8 cellular contexts compared by ENCODE assay signal in genomic region chr1:155228096-155228427, GRCh38. TPM values are rescaled to one million over a fixed set of nuclear protein-coding genes. Genes with fewer than 3 reads are reported as not detected.
DNase-seq lines count a peak whose midpoint lies in the region; ATAC-seq, FAIRE-seq and TF ChIP-seq lines count a peak whose summit lies in the region.

No MANE protein-coding gene starts in this region.

- no peak for TF ChIP-seq CTCF in A549 (IDR thresholded peaks at IDR 0.05)
- TF ChIP-seq CTCF in IMR-90 (conservative IDR thresholded peaks at IDR 0.05; ENCODE audit: low read depth, low read length) = no peak

- intact Hi-C loops in IMR-90 (cut with micrococcal nuclease) = no loop called here

- no peak for FAIRE-seq in A549 (lab: Jason Lieb, UNC)
- FAIRE-seq in H54 (lab: Jason Lieb, UNC) = no peak

- H2AK9ac ChIP-seq in IMR-90 (replicated peaks; ENCODE audit: low read depth, low read length, poor library complexity) = peak overlapping the region; percentile 95

- H2BK120ac ChIP-seq in IMR-90 (ENCODE audit: low read depth, low read length) = peak overlapping the region; percentile 80

- POLR2A ChIA-PET in A549 (lab: Yijun Ruan, JAX) (interaction anchor here (0.8 to 1.8 kb wide), 2 partner anchors 34 to 53 kb away, joined by 3 to 12 read pairs; no protein-coding TSS in a partner anchor), IMR-90 (lab: Charles Lee; ENCODE audit: unreplicated experiment) (no interaction called here)

- H3K23ac ChIP-seq in IMR-90 (ENCODE audit: low read depth, low read length) = peak overlapping the region; percentile 85

- peak overlapping the region; percentile 98 for H4K91ac ChIP-seq in IMR-90 (ENCODE audit: insufficient read depth, low read depth, low read length)

- H3K4me2 ChIP-seq in A549 (peak overlapping the region; percentile 69), IMR-90 (ENCODE audit: low read depth, low read length) (peak overlapping the region; percentile 73)

- WGBS in A549 (ENCODE audit: missing lambda C conversion rate) = 81% methylated on average over 9 of the region's 9 CpGs
- no CpG with 5 or more reads among the region's 9 CpGs for WGBS in IMR-90 (ENCODE audit: extremely low coverage in 2 of 2, insufficient read length in 1 of 2), 2 experiments

- H3K9me3 ChIP-seq in A549 (no peaks in the 10 kb centered on the region), IMR-90 (ENCODE audit: control insufficient read depth, insufficient read depth, low read length) (no peaks in the 10 kb centered on the region), muscle layer of colon (ENCODE audit: low read length) (no peaks in the 10 kb centered on the region)

- H3K18ac ChIP-seq in IMR-90 (ENCODE audit: low read depth, low read length) = peak overlapping the region; percentile 43

- peak overlapping the region; percentile 86; the same call in 2 of the 3 replicates for H2BK15ac ChIP-seq in IMR-90 (ENCODE audit: low read depth, low read length)

- H3K14ac ChIP-seq in IMR-90 (replicated peaks; ENCODE audit: low read depth, low read length) = peak overlapping the region; percentile 94

- H3K27me3 ChIP-seq in IMR-90 (ENCODE audit: control insufficient read depth, insufficient read depth, low read length) = no peaks in the 10 kb centered on the region
- no peaks in the 10 kb centered on the region for H3K27me3 ChIP-seq in muscle layer of colon (ENCODE audit: control insufficient read depth in 1 of 2, insufficient read depth in 2 of 2, low read length in 2 of 2)

- H3K4me1 ChIP-seq in A549 (peaks cover 41% of the 10 kb centered on the region), IMR-90 (ENCODE audit: control insufficient read depth, insufficient read depth, low read length) (peaks cover 22% of the 10 kb centered on the region), muscle layer of colon (ENCODE audit: insufficient read depth, low read length) (peaks cover 36% of the 10 kb centered on the region)

- peak overlapping the region; percentile 98 for H3K4ac ChIP-seq in IMR-90 (ENCODE audit: low read depth, low read length)

- TF ChIP-seq RAD21 in A549 (conservative IDR thresholded peaks at IDR 0.05 in 1 of 2, IDR thresholded peaks at IDR 0.05 in 1 of 2) (no peak), IMR-90 (IDR thresholded peaks at IDR 0.05; ENCODE audit: low read length) (no peak)

- no peaks in the 10 kb centered on the region; the same call in 1 of the 2 replicates for H3K36me3 ChIP-seq in IMR-90 (ENCODE audit: control insufficient read depth, insufficient read depth, low read length)
- no peaks in the 10 kb centered on the region for H3K36me3 ChIP-seq in muscle layer of colon (ENCODE audit: insufficient read depth, low read length)

- ATAC-seq in A549 (no peak), IMR-90 (ENCODE audit: low read depth) (no peak), HG02970 (IDR thresholded peaks at IDR 0.05; ENCODE audit: low FRiP score, unreplicated experiment) (no peak), GM21717 (IDR thresholded peaks at IDR 0.05; ENCODE audit: unreplicated experiment) (no peak), HG02571 (IDR thresholded peaks at IDR 0.05; ENCODE audit: unreplicated experiment) (no peak)

- TF ChIP-seq POLR2A in A549 (IDR thresholded peaks at IDR 0.05; ENCODE audit: low read length) (no peak), IMR-90 (IDR thresholded peaks at IDR 0.05; ENCODE audit: low read depth, low read length) (no peak), H54 (IDR thresholded peaks at IDR 0.05; ENCODE audit: low read depth, low read length) (no peak)

- peak overlapping the region; percentile 23 for H3K4me3 ChIP-seq in A549
- peak overlapping the region; percentile 32; the same call in 1 of the 2 replicates for H3K4me3 ChIP-seq in IMR-90 (ENCODE audit: insufficient read depth, low read depth, low read length)
- H3K4me3 ChIP-seq in muscle layer of colon (ENCODE audit: low read depth in 1 of 2, low read length in 2 of 2) = peak overlapping the region; percentile 36 to 75

- H3K79me1 ChIP-seq in IMR-90 (ENCODE audit: low read depth in 1 of 2, low read length in 2 of 2) = peaks cover 18 to 36% of the 10 kb centered on the region in 2 experiments

- BruUV-seq in IMR-90 (replicated peaks; lab: Mats Ljungman, UMichigan) = no TSS peak

- H2BK20ac ChIP-seq in IMR-90 (ENCODE audit: low read depth, low read length) = peak overlapping the region; percentile 57; the same call in 1 of the 2 replicates

- peak overlapping the region; percentile 93 for H3K56ac ChIP-seq in IMR-90 (ENCODE audit: extremely low read depth, insufficient read depth, low read length)

- H2AK5ac ChIP-seq in IMR-90 (ENCODE audit: low read depth, low read length) = peak overlapping the region; percentile 93

- peaks cover 3% of the 10 kb centered on the region; the same call in 1 of the 2 replicates for H4K20me1 ChIP-seq in IMR-90 (ENCODE audit: insufficient read depth, low read length)

- no peak for DNase-seq in A549 (ENCODE audit: low read depth in 1 of 2, low spot score in 1 of 2)
- DNase-seq in IMR-90 = peak; percentile 58
- DNase-seq in caudate nucleus (lab: John Stamatoyannopoulos, UW) = no peak
- DNase-seq in H54 (ENCODE audit: insufficient read length, low spot score) = no peak

- no peak for TF ChIP-seq EP300 in A549 (IDR thresholded peaks at IDR 0.05)

- H3K27ac ChIP-seq in A549 = peak overlapping the region; percentile 78 to 89
- peak overlapping the region; percentile 87 for H3K27ac ChIP-seq in IMR-90 (ENCODE audit: insufficient read depth, low read length)
- peak overlapping the region; percentile 79 for H3K27ac ChIP-seq in caudate nucleus (ENCODE audit: low read depth, low read length)
- peak overlapping the region; percentile 62 for H3K27ac ChIP-seq in muscle layer of colon (ENCODE audit: low read depth, low read length)

- peak overlapping the region; percentile 89 for H2AFZ ChIP-seq in IMR-90 (replicated peaks; ENCODE audit: low read length, poor library complexity)

- in situ Hi-C loops in IMR-90 (cut with MboI; ENCODE audit: low sequenced_read_pairs) = no loop called here

- peaks cover 17% of the 10 kb centered on the region for H3K9me1 ChIP-seq in IMR-90 (ENCODE audit: insufficient read depth, low read length)

- H4K8ac ChIP-seq in IMR-90 (ENCODE audit: low read depth in 2 of 2, low read length in 2 of 2) = peak overlapping the region; percentile 90 to 99

- CTCF ChIA-PET in A549 (lab: Yijun Ruan, JAX) = interaction anchor here (1.1 to 6.6 kb wide), 6 partner anchors 8 to 52 kb away, joined by 3 to 96 read pairs (median 6); partner anchors contain the start of genes MTX1 and THBS3
- CTCF ChIA-PET in IMR-90 (lab: Yijun Ruan, JAX) = interaction anchor here (1.8 kb wide), 1 partner anchor 22 kb away, joined by 4 read pairs; no protein-coding TSS in a partner anchor

- dilution Hi-C loops in IMR-90 (cut with HindIII; ENCODE audit: low sequenced_read_pairs, unreplicated experiment) = no loop called here

- H2BK5ac ChIP-seq in IMR-90 (ENCODE audit: low read depth, low read length, poor library complexity, severe bottlenecking) = peak overlapping the region; percentile 86

- peak overlapping the region; percentile 94 for H4K5ac ChIP-seq in IMR-90 (ENCODE audit: low read depth, low read length)

- H3K9ac ChIP-seq in IMR-90 (ENCODE audit: low read depth, low read length) (peak overlapping the region; percentile 84), muscle layer of colon (ENCODE audit: low read length) (peak overlapping the region; percentile 66)

RNA-seq across cellular contexts. Expression of gene MTX1, which starts 19.6 kb away (rescaled TPM):
- polyA plus RNA-seq in A549 (2011; rRNA removed) (53.4 and 73.9 TPM in 2 replicates), A549 (2017; fragmentation: RNase III; extraction: RNeasy Plus Mini Kit Qiagen cat#74134 plus additional on column Dnase treatment) (64.5 to 67.2 TPM (median 67.1 TPM) in 3 replicates), IMR-90 (2012; rRNA removed) (73.7 and 73.9 TPM in 2 replicates)
- 113 and 130 TPM in 2 replicates for polyA plus RNA-seq in A549 (2012; cell fraction: cytosol; rRNA removed)
- 143 and 156 TPM in 2 replicates for polyA plus RNA-seq in A549 (2012; cell fraction: nucleus; rRNA removed)
- 60.0 and 63.1 TPM in 2 replicates for polyA minus RNA-seq in A549 (2011; rRNA and poly(A)+ RNA removed)
- total RNA-seq in IMR-90 (2012; rRNA removed) = 51.4 and 67.2 TPM in 2 replicates
- 58.0 and 97.7 TPM in 2 replicates for polyA plus RNA-seq in IMR-90 (2012; cell fraction: cytosol; rRNA removed)
- 36.9 and 80.4 TPM in 2 replicates for polyA plus RNA-seq in IMR-90 (2012; cell fraction: nucleus; rRNA removed; ENCODE audit: low replicate concordance)

RNA-seq across cellular contexts. Expression of gene THBS3, which starts 20.4 kb away (rescaled TPM):
- 13.8 and 16.2 TPM in 2 replicates for polyA plus RNA-seq in A549 (2011; rRNA removed)
- polyA plus RNA-seq in A549 (2012; cell fraction: cytosol; rRNA removed) = 9.7 and 10.3 TPM in 2 replicates
- polyA plus RNA-seq in A549 (2012; cell fraction: nucleus; rRNA removed) = 70.1 and 72.7 TPM in 2 replicates
- 8.9 to 14.2 TPM (median 12.1 TPM) in 3 replicates for polyA plus RNA-seq in A549 (2017; fragmentation: RNase III; extraction: RNeasy Plus Mini Kit Qiagen cat#74134 plus additional on column Dnase treatment)
- 19.8 and 23.0 TPM in 2 replicates for polyA minus RNA-seq in A549 (2011; rRNA and poly(A)+ RNA removed)
- 13.1 and 15.1 TPM in 2 replicates for total RNA-seq in IMR-90 (2012; rRNA removed)
- 28.3 and 30.4 TPM in 2 replicates for polyA plus RNA-seq in IMR-90 (2012; rRNA removed)
- polyA plus RNA-seq in IMR-90 (2012; cell fraction: cytosol; rRNA removed) = 10.9 and 18.2 TPM in 2 replicates
- polyA plus RNA-seq in IMR-90 (2012; cell fraction: nucleus; rRNA removed; ENCODE audit: low replicate concordance) = 178 and 204 TPM in 2 replicates

RNA-seq across cellular contexts. Expression of gene ENTREP3, which starts 27.2 kb away (rescaled TPM):
- polyA plus RNA-seq in A549 (2011; rRNA removed) = 8.4 and 10.7 TPM in 2 replicates
- 20.4 and 27.3 TPM in 2 replicates for polyA plus RNA-seq in A549 (2012; cell fraction: cytosol; rRNA removed)
- polyA plus RNA-seq in A549 (2012; cell fraction: nucleus; rRNA removed) = 26.3 and 37.8 TPM in 2 replicates
- 22.4 to 29.5 TPM (median 27.3 TPM) in 3 replicates for polyA plus RNA-seq in A549 (2017; fragmentation: RNase III; extraction: RNeasy Plus Mini Kit Qiagen cat#74134 plus additional on column Dnase treatment)
- polyA minus RNA-seq in A549 (2011; rRNA and poly(A)+ RNA removed) = 8.3 and 8.4 TPM in 2 replicates
- 1.4 TPM in 2 replicates for total RNA-seq in IMR-90 (2012; rRNA removed)
- polyA plus RNA-seq in IMR-90 (2012; rRNA removed) = 23.8 and 27.9 TPM in 2 replicates
- 29.9 and 30.1 TPM in 2 replicates for polyA plus RNA-seq in IMR-90 (2012; cell fraction: cytosol; rRNA removed)
- polyA plus RNA-seq in IMR-90 (2012; cell fraction: nucleus; rRNA removed; ENCODE audit: low replicate concordance) = 26.6 and 65.5 TPM in 2 replicates

RNA-seq across cellular contexts. Expression of gene SCAMP3, which starts 34.1 kb away (rescaled TPM):
- polyA plus RNA-seq in A549 (2011; rRNA removed) (135 and 147 TPM in 2 replicates), A549 (2017; fragmentation: RNase III; extraction: RNeasy Plus Mini Kit Qiagen cat#74134 plus additional on column Dnase treatment) (73.1 to 78.1 TPM (median 75.9 TPM) in 3 replicates), IMR-90 (2012; rRNA removed) (118 and 144 TPM in 2 replicates)
- polyA plus RNA-seq in A549 (2012; cell fraction: cytosol; rRNA removed) = 165 and 207 TPM in 2 replicates
- 170 and 184 TPM in 2 replicates for polyA plus RNA-seq in A549 (2012; cell fraction: nucleus; rRNA removed)
- polyA minus RNA-seq in A549 (2011; rRNA and poly(A)+ RNA removed) = 116 and 132 TPM in 2 replicates
- total RNA-seq in IMR-90 (2012; rRNA removed) = 29.2 and 30.5 TPM in 2 replicates
- polyA plus RNA-seq in IMR-90 (2012; cell fraction: cytosol; rRNA removed) = 94.3 and 130 TPM in 2 replicates
- 56.4 and 72.7 TPM in 2 replicates for polyA plus RNA-seq in IMR-90 (2012; cell fraction: nucleus; rRNA removed; ENCODE audit: low replicate concordance)

RNA-seq across cellular contexts. Expression of gene CLK2, which starts 45.2 kb away (rescaled TPM):
- 45.7 and 51.0 TPM in 2 replicates for polyA plus RNA-seq in A549 (2011; rRNA removed)
- 39.6 and 41.6 TPM in 2 replicates for polyA plus RNA-seq in A549 (2012; cell fraction: cytosol; rRNA removed)
- 201 and 245 TPM in 2 replicates for polyA plus RNA-seq in A549 (2012; cell fraction: nucleus; rRNA removed)
- 32.4 to 37.9 TPM (median 37.5 TPM) in 3 replicates for polyA plus RNA-seq in A549 (2017; fragmentation: RNase III; extraction: RNeasy Plus Mini Kit Qiagen cat#74134 plus additional on column Dnase treatment)
- polyA minus RNA-seq in A549 (2011; rRNA and poly(A)+ RNA removed) = 56.3 and 70.0 TPM in 2 replicates
- 19.2 and 19.7 TPM in 2 replicates for total RNA-seq in IMR-90 (2012; rRNA removed)
- 53.0 and 61.2 TPM in 2 replicates for polyA plus RNA-seq in IMR-90 (2012; rRNA removed)
- 18.2 and 18.6 TPM in 2 replicates for polyA plus RNA-seq in IMR-90 (2012; cell fraction: cytosol; rRNA removed)
- 460 and 576 TPM in 2 replicates for polyA plus RNA-seq in IMR-90 (2012; cell fraction: nucleus; rRNA removed; ENCODE audit: low replicate concordance)
